ENCODE assay signal across 8 cellular contexts in genomic region chr11:125423247-125423849, GRCh38.
DNase-seq lines count a peak whose midpoint lies in the region; ATAC-seq and TF ChIP-seq lines count a peak whose summit lies in the region.

No MANE protein-coding gene starts in this region.

- BruUV-seq in PC-9 (replicated peaks; lab: Mats Ljungman, UMichigan) = no TSS peak

- CTCF ChIA-PET in PC-9 (lab: Charles Lee) = no interaction called here

- no peaks in the 10 kb centered on the region for H3K36me3 ChIP-seq in PC-9 (ENCODE audit: low read depth)
- H3K36me3 ChIP-seq in upper lobe of left lung = no peaks in the 10 kb centered on the region

- WGBS in upper lobe of left lung, 2 donors = 38 to 40% methylated on average over 9 of the region's 9 CpGs

- peaks cover 43% of the 10 kb centered on the region for H3K27me3 ChIP-seq in PC-9 (ENCODE audit: insufficient read depth, low read depth)
- no peaks in the 10 kb centered on the region for H3K27me3 ChIP-seq in upper lobe of left lung

- H3K4me2 ChIP-seq in PC-9 = no peak overlapping the region

- no peak for TF ChIP-seq POLR2A in upper lobe of left lung (IDR thresholded peaks at IDR 0.05)

- no peak for TF ChIP-seq EP300 in upper lobe of left lung (IDR thresholded peaks at IDR 0.05)

- H3K9me2 ChIP-seq in PC-9 (ENCODE audit: insufficient read depth) = no peaks in the 10 kb centered on the region

- no peaks in the 10 kb centered on the region for H3K79me2 ChIP-seq in PC-9 (ENCODE audit: low read depth)

- H3K4me3 ChIP-seq in AG10803 (ENCODE audit: low read length) = no peak overlapping the region
- no peak overlapping the region for H3K4me3 ChIP-seq in GM12875 (ENCODE audit: low read depth, low read length)
- H3K4me3 ChIP-seq in PC-9 = no peak overlapping the region
- no peak overlapping the region for H3K4me3 ChIP-seq in upper lobe of left lung

- no peaks in the 10 kb centered on the region for H4K20me1 ChIP-seq in PC-9 (ENCODE audit: insufficient read depth)

- H3F3A ChIP-seq in PC-9 (ENCODE audit: insufficient read depth, low read depth) = no peaks in the 10 kb centered on the region

- intact Hi-C loops in PC-9 (cut with micrococcal nuclease; ENCODE audit: unreplicated experiment) = no loop called here

- H3K9me3 ChIP-seq in PC-9 (ENCODE audit: insufficient read depth, low read depth) = no peaks in the 10 kb centered on the region
- H3K9me3 ChIP-seq in upper lobe of left lung = no peaks in the 10 kb centered on the region

- POLR2A ChIA-PET in PC-9 (lab: Charles Lee; ENCODE audit: unreplicated experiment) = no interaction called here

- no peak overlapping the region for H2AFZ ChIP-seq in PC-9

- no peak for ATAC-seq in upper lobe of left lung (ENCODE audit: low FRiP score in 2 of 2)

- TF ChIP-seq CTCF in AG10803 (conservative IDR thresholded peaks at IDR 0.05; ENCODE audit: low read length) = peak; percentile 33
- peak; percentile 59; the same call in 1 of the 2 replicates for TF ChIP-seq CTCF in GM12875 (IDR thresholded peaks at IDR 0.05; ENCODE audit: borderline replicate concordance, insufficient read depth, low read depth, low read length)
- peak; percentile 59 for TF ChIP-seq CTCF in PC-9 (conservative IDR thresholded peaks at IDR 0.05)
- TF ChIP-seq CTCF in upper lobe of left lung (IDR thresholded peaks at IDR 0.05) = peak in 1 of 6 experiments; percentile 11

- no peaks in the 10 kb centered on the region for H3K4me1 ChIP-seq in PC-9 (replicated peaks; ENCODE audit: insufficient read depth)
- no peaks in the 10 kb centered on the region for H3K4me1 ChIP-seq in upper lobe of left lung

- H3K27ac ChIP-seq in PC-9 (no peak overlapping the region), upper lobe of left lung (no peak overlapping the region)

- no peak for DNase-seq in AG10803 (ENCODE audit: low read depth)
- DNase-seq in PC-9 = no peak
- DNase-seq in germinal center (ENCODE audit: low spot score) = peak; percentile 41
- DNase-seq in activated CD8-positive, alpha-beta memory T cell treated with anti-CD3 and anti-CD28 coated beads, Interleukin-2, amount 50 U/mL, for 48 hours = no peak
- no peak for DNase-seq in NOMO-1 treated with dmso at 0.1 percent for 144 hours (lab: John Stamatoyannopoulos, UW; ENCODE audit: unreplicated experiment)
- DNase-seq in upper lobe of left lung = no peak
- no peak for DNase-seq in NCI-H2171 treated with DMSO at 0.1 percent for 48 hours (lab: John Stamatoyannopoulos, UW)
